In genomic region chr11:72856065-72856464, GRCh38 we compare ENCODE assay signal across 31 cellular contexts. TPM values are rescaled to one million over a fixed set of nuclear protein-coding genes. Genes with fewer than 3 reads are reported as not detected.
DNase-seq lines count a peak whose midpoint lies in the region; ATAC-seq, FAIRE-seq and TF ChIP-seq lines count a peak whose summit lies in the region.
"Had no signal": no experiment of that assay in that cellular context is flagged by ENCODE, and none has a peak within 500 bp of the region (broad histone marks: within the 10 kb centered on the region; RNA-seq: fewer than 3 reads in every experiment).

No MANE protein-coding gene starts in this region.

- H3K27ac ChIP-seq in liver (ENCODE audit: low read depth in 1 of 2, low read length in 2 of 2) (no peak overlapping the region), HepG2 (ENCODE audit: extremely low read length, insufficient read depth, low read length) (no peak overlapping the region), endodermal cell (ENCODE audit: low read depth, low read length) (no peak overlapping the region)
- H3K27ac ChIP-seq: gastrocnemius medialis, SK-N-MC had no signal

- no peak for TF ChIP-seq EP300 in HepG2 (IDR thresholded peaks at IDR 0.05; ENCODE audit: low read depth in 2 of 2, low read length in 2 of 2)
- no peak for TF ChIP-seq EP300 in HepG2 (CRISPR knock-in tag; IDR thresholded peaks at IDR 0.05; ENCODE audit: borderline replicate concordance)

- H4K20me1 ChIP-seq in HepG2 (ENCODE audit: insufficient read depth, low read length) = no peaks in the 10 kb centered on the region; the same call in 1 of the 2 replicates

- no peaks in the 10 kb centered on the region for H3K27me3 Mint-ChIP-seq in endodermal cell (ENCODE audit: insufficient read depth)
- H3K27me3 Mint-ChIP-seq: activated CD8-positive, alpha-beta memory T cell treated with anti-CD3 and anti-CD28 coated beads, Interleukin-2, amount 10 ng/mL, durations not matched to agents 7 days and 5 days; activated naive CD4-positive, alpha-beta T cell treated with anti-CD3 and anti-CD28 coated beads, Interleukin-2, amount 10 ng/mL, durations not matched to agents 7 days and 5 days; B cell; CD8-positive, alpha-beta memory T cell had no signal

- H3K4me3 ChIP-seq in liver (ENCODE audit: low read depth in 1 of 3, low read length in 3 of 3) (no peak overlapping the region), HepG2 (replicated peaks in 1 of 3; ENCODE audit: insufficient read depth in 1 of 3, low read depth in 2 of 3, low read length in 3 of 3) (no peak overlapping the region), fibroblast of pulmonary artery (replicated peaks; ENCODE audit: low read depth, low read length) (no peak overlapping the region), endodermal cell (ENCODE audit: low read length) (no peak overlapping the region)
- H3K4me3 ChIP-seq: esophagus squamous epithelium, gastrocnemius medialis, GM23338, MG63, SK-N-MC, smooth muscle cell, uterus had no signal

- TF ChIP-seq RAD21 in liver (IDR thresholded peaks at IDR 0.05) = peak in 1 of 2 donors; percentile 12
- TF ChIP-seq RAD21 in HepG2 (CRISPR knock-in tag; IDR thresholded peaks at IDR 0.05) = no peak

- ATAC-seq in HepG2 = no peak
- ATAC-seq in GM18517 (IDR thresholded peaks at IDR 0.05; ENCODE audit: unreplicated experiment) = no peak
- no peak for ATAC-seq in HG02981 (IDR thresholded peaks at IDR 0.05; ENCODE audit: unreplicated experiment)
- ATAC-seq: activated CD8-positive, alpha-beta memory T cell treated with anti-CD3 and anti-CD28 coated beads, Interleukin-2, amount 10 ng/mL, durations not matched to agents 7 days and 5 days; activated T-cell treated with anti-CD3 and anti-CD28 coated beads, Interleukin-2, amount 50 U/mL, for 72 hours; gastrocnemius medialis; GM23338; stimulated activated effector memory CD8-positive, alpha-beta T cell treated with anti-CD3 and anti-CD28 coated beads, Interleukin-12 subunit alpha, Interleukin-12 subunit beta, amount 100 ng/mL, for 72 hours had no signal

- POLR2A ChIA-PET in HepG2 (lab: Yijun Ruan, JAX) = no interaction called here

- intact Hi-C loops in HepG2 (cut with micrococcal nuclease; ENCODE audit: unreplicated experiment) = no loop called here

- TF ChIP-seq POLR2A in HepG2 (IDR thresholded peaks at IDR 0.05; ENCODE audit: insufficient read depth in 1 of 2, low read depth in 2 of 2, low read length in 2 of 2) = no peak

- no peaks in the 10 kb centered on the region for H3K9me3 Mint-ChIP-seq in endodermal cell
- H3K9me3 Mint-ChIP-seq: activated naive CD4-positive, alpha-beta T cell treated with anti-CD3 and anti-CD28 coated beads, Interleukin-2, amount 10 ng/mL, durations not matched to agents 7 days and 5 days; activated T-cell treated with anti-CD3 and anti-CD28 coated beads, Interleukin-2, amount 50 U/mL, for 72 hours; CD8-positive, alpha-beta memory T cell; GM23338; stimulated activated effector memory CD8-positive, alpha-beta T cell treated with anti-CD3 and anti-CD28 coated beads, Interleukin-12 subunit alpha, Interleukin-12 subunit beta, amount 100 ng/mL, for 72 hours; T-helper 2 cell treated with Interferon-gamma antibody and Interleukin-4, amounts not matched to agents 5 μg/mL and 100 μg/mL, for 36 hours had no signal

- no peaks in the 10 kb centered on the region for H3K79me2 ChIP-seq in HepG2 (ENCODE audit: insufficient read depth, low read length)

- in situ Hi-C loops in HepG2 (cut with HindIII; ENCODE audit: extremely low pct_ligation_motif_present, low pct_unique_long_range_greater_than_20kb) = no loop called here

- H3K36me3 Mint-ChIP-seq in endodermal cell (ENCODE audit: low read depth) = no peaks in the 10 kb centered on the region

- H3K36me3 ChIP-seq in liver (ENCODE audit: control insufficient read depth in 4 of 4, insufficient read depth in 3 of 4, low read depth in 1 of 4, low read length in 3 of 4) (peaks cover 0 to 5% (median 3%) of the 10 kb centered on the region in 4 donors), HepG2 (replicated peaks in 1 of 2; ENCODE audit: control insufficient read depth in 1 of 2, insufficient read depth in 2 of 2, low read length in 2 of 2) (peaks cover 9 to 30% of the 10 kb centered on the region in 2 experiments), endodermal cell (ENCODE audit: control insufficient read depth, insufficient read depth, low read length) (no peaks in the 10 kb centered on the region)
- H3K36me3 ChIP-seq: esophagus squamous epithelium, gastrocnemius medialis, uterus had no signal

- no peak for DNase-seq in HepG2 (ENCODE audit: low spot score)
- peak; percentile 52 for DNase-seq in fibroblast of pulmonary artery (ENCODE audit: low read depth)
- DNase-seq in lung microvascular endothelial cell (ENCODE audit: low read depth in 2 of 2) = peak; percentile 62 to 72
- DNase-seq in SW 1271 (lab: John Stamatoyannopoulos, UW) = no peak
- DNase-seq in endodermal cell = no peak
- DNase-seq: activated CD4-positive, alpha-beta T cell treated with anti-CD3 and anti-CD28 coated beads, Interleukin-2, amount 50 U/mL, for 1 hour; activated CD8-positive, alpha-beta memory T cell treated with anti-CD3 and anti-CD28 coated beads, Interleukin-2, amount 10 ng/mL, durations not matched to agents 7 days and 5 days; activated naive CD4-positive, alpha-beta T cell treated with anti-CD3 and anti-CD28 coated beads, Interleukin-2, amount 10 ng/mL, durations not matched to agents 7 days and 5 days; activated T-cell treated with anti-CD3 and anti-CD28 coated beads, Interleukin-2, amount 50 U/mL, for 72 hours; CD8-positive, alpha-beta memory T cell; cerebellar nuclear complex; DMS153; effector memory CD4-positive, alpha-beta T cell; esophagus squamous epithelium; gastrocnemius medialis; MG63; NCI-H510A treated with DMSO at 0.1 percent for 48 hours; RPMI8226; substantia nigra; uterus had no signal

- no TSS peak for BruUV-seq in HepG2 (replicated peaks; lab: Mats Ljungman, UMichigan)

- H3K4me2 ChIP-seq in HepG2 (ENCODE audit: low read depth, low read length) = no peak overlapping the region
- H3K4me2 ChIP-seq: GM23338, smooth muscle cell had no signal

- no peak overlapping the region for H3K27ac Mint-ChIP-seq in endodermal cell
- H3K27ac Mint-ChIP-seq: activated CD8-positive, alpha-beta memory T cell treated with anti-CD3 and anti-CD28 coated beads, Interleukin-2, amount 10 ng/mL, durations not matched to agents 7 days and 5 days; activated naive CD4-positive, alpha-beta T cell treated with anti-CD3 and anti-CD28 coated beads, Interleukin-2, amount 10 ng/mL, durations not matched to agents 7 days and 5 days; activated T-cell treated with anti-CD3 and anti-CD28 coated beads, Interleukin-2, amount 50 U/mL, for 72 hours; CD8-positive, alpha-beta memory T cell; GM23338; stimulated activated effector memory CD8-positive, alpha-beta T cell treated with anti-CD3 and anti-CD28 coated beads, Interleukin-12 subunit alpha, Interleukin-12 subunit beta, amount 100 ng/mL, for 72 hours; T-helper 2 cell treated with Interferon-gamma antibody and Interleukin-4, amounts not matched to agents 5 μg/mL and 100 μg/mL, for 36 hours had no signal

- H3K9ac ChIP-seq in liver (ENCODE audit: low read depth in 1 of 2, low read length in 2 of 2) (no peak overlapping the region), HepG2 (ENCODE audit: insufficient read depth, low read depth, low read length) (no peak overlapping the region), endodermal cell (ENCODE audit: extremely low read depth, low read length, poor library complexity, severe bottlenecking) (no peak overlapping the region)

- no peak overlapping the region for H3K4me3 Mint-ChIP-seq in endodermal cell
- H3K4me3 Mint-ChIP-seq: activated CD8-positive, alpha-beta memory T cell treated with anti-CD3 and anti-CD28 coated beads, Interleukin-2, amount 10 ng/mL, durations not matched to agents 7 days and 5 days; activated naive CD4-positive, alpha-beta T cell treated with anti-CD3 and anti-CD28 coated beads, Interleukin-2, amount 10 ng/mL, durations not matched to agents 7 days and 5 days; activated T-cell treated with anti-CD3 and anti-CD28 coated beads, Interleukin-2, amount 50 U/mL, for 72 hours; B cell; CD8-positive, alpha-beta memory T cell; GM23338; stimulated activated effector memory CD8-positive, alpha-beta T cell treated with anti-CD3 and anti-CD28 coated beads, Interleukin-12 subunit alpha, Interleukin-12 subunit beta, amount 100 ng/mL, for 72 hours; T-helper 2 cell treated with Interferon-gamma antibody and Interleukin-4, amounts not matched to agents 5 μg/mL and 100 μg/mL, for 36 hours had no signal

- no peaks in the 10 kb centered on the region for H3K9me3 ChIP-seq in liver (ENCODE audit: control insufficient read depth in 4 of 4, low read length in 3 of 4)
- no peaks in the 10 kb centered on the region for H3K9me3 ChIP-seq in HepG2 (ENCODE audit: low read length)
- H3K9me3 ChIP-seq in endodermal cell (ENCODE audit: control insufficient read depth, low read length) = no peaks in the 10 kb centered on the region
- H3K9me3 ChIP-seq: esophagus squamous epithelium, gastrocnemius medialis, MG63, uterus had no signal

- H3K4me1 ChIP-seq in liver (ENCODE audit: control insufficient read depth in 4 of 4, insufficient read depth in 4 of 4, low read length in 3 of 4) (no peaks in the 10 kb centered on the region), HepG2 (ENCODE audit: insufficient read depth, low read length) (no peaks in the 10 kb centered on the region), endodermal cell (ENCODE audit: control insufficient read depth, insufficient read depth, low read length) (no peaks in the 10 kb centered on the region)
- H3K4me1 ChIP-seq: gastrocnemius medialis, uterus had no signal

- no peak overlapping the region for H2AFZ ChIP-seq in HepG2 (ENCODE audit: low read length)
- H2AFZ ChIP-seq: GM23338 had no signal

- H3K4me1 Mint-ChIP-seq in endodermal cell = no peaks in the 10 kb centered on the region
- H3K4me1 Mint-ChIP-seq: GM23338; stimulated activated effector memory CD8-positive, alpha-beta T cell treated with anti-CD3 and anti-CD28 coated beads, Interleukin-12 subunit alpha, Interleukin-12 subunit beta, amount 100 ng/mL, for 72 hours had no signal

- TF ChIP-seq CTCF in liver (IDR thresholded peaks at IDR 0.05; ENCODE audit: low read depth, low read length, missing input control) = no peak
- no peak for TF ChIP-seq CTCF in HepG2 (CRISPR knock-in tag; IDR thresholded peaks at IDR 0.05)
- TF ChIP-seq CTCF in fibroblast of pulmonary artery (IDR thresholded peaks at IDR 0.05; ENCODE audit: low read length, missing control alignments) = no peak
- no peak for TF ChIP-seq CTCF in endodermal cell (conservative IDR thresholded peaks at IDR 0.05)

- FAIRE-seq in HepG2 (lab: Jason Lieb, UNC) = no peak
- FAIRE-seq: astrocyte, islet of Langerhans had no signal

- WGBS in liver = 75% methylated on average over 3 of the region's 3 CpGs
- 96% methylated on average over 3 of the region's 3 CpGs for WGBS in HepG2 (ENCODE audit: low lambda C conversion rate)
- WGBS in endodermal cell (ENCODE audit: insufficient coverage in 1 of 2, insufficient read length in 1 of 2), 2 experiments = 94 to 96% methylated on average over 3 of the region's 3 CpGs

- H3K27me3 ChIP-seq in liver (ENCODE audit: control insufficient read depth in 4 of 4, insufficient read depth in 4 of 4, low read length in 3 of 4) (no peaks in the 10 kb centered on the region), HepG2 (ENCODE audit: control insufficient read depth in 1 of 2, insufficient read depth in 2 of 2, low read length in 2 of 2) (no peaks in the 10 kb centered on the region), endodermal cell (ENCODE audit: control insufficient read depth, insufficient read depth, low read length, poor library complexity, severe bottlenecking) (no peaks in the 10 kb centered on the region)
- H3K27me3 ChIP-seq: esophagus squamous epithelium, gastrocnemius medialis, MG63, uterus had no signal

- CTCF ChIA-PET in HepG2 (lab: Yijun Ruan, JAX; ENCODE audit: low intra/inter-chr PET ratio, low total read pairs) = no interaction called here

RNA-seq across cellular contexts. Expression of gene ATG16L2, which starts 41.9 kb away (rescaled TPM):
- total RNA-seq in liver = 10 to 100 TPM in 1 of 2 donors, 1 to 10 TPM in 1; 5.7 to 17.8 TPM
- 1 to 10 TPM; 4.7 to 9.0 TPM for polyA plus RNA-seq in liver
- 0.79 and 6.2 TPM in 2 replicates for total RNA-seq in HepG2 (2016; rRNA removed; fragmentation: Illumina TruSeq; extraction: Trizol)
- 0.71 and 1.1 TPM in 2 replicates for total RNA-seq in HepG2 (2016; cell fraction: cytosol; rRNA removed; fragmentation: Illumina TruSeq; extraction: Trizol; ENCODE audit: low read depth)
- 0.88 and 6.5 TPM in 2 replicates for total RNA-seq in HepG2 (2016; cell fraction: insoluble cytoplasmic fraction; rRNA removed; fragmentation: Illumina TruSeq; extraction: Trizol)
- total RNA-seq in HepG2 (2016; cell fraction: membrane; rRNA removed; fragmentation: Illumina TruSeq; extraction: Trizol) = 0.93 and 2.4 TPM in 2 replicates
- total RNA-seq in HepG2 (2016; cell fraction: nucleus; rRNA removed; fragmentation: Illumina TruSeq; extraction: Trizol) = 11.6 and 12.0 TPM in 2 replicates
- 14.8 and 19.3 TPM in 2 replicates for polyA plus RNA-seq in HepG2 (2011; rRNA removed)
- 2.1 and 3.0 TPM in 2 replicates for polyA plus RNA-seq in HepG2 (2011; cell fraction: cytosol; rRNA removed)
- polyA plus RNA-seq in HepG2 (2011; cell fraction: nucleus; rRNA removed) = 251 and 263 TPM in 2 replicates
- 8.2 and 9.1 TPM in 2 replicates for polyA plus RNA-seq in HepG2 (2012)
- 0.28 and 0.58 TPM in 2 replicates for polyA plus RNA-seq in HepG2 (2016; cell fraction: cytosol; fragmentation: Illumina TruSeq; extraction: Trizol; ENCODE audit: low read depth)
- polyA plus RNA-seq in HepG2 (2016; cell fraction: insoluble cytoplasmic fraction; fragmentation: Illumina TruSeq; extraction: Trizol; ENCODE audit: low read depth) = 0.75 and 1.2 TPM in 2 replicates
- polyA plus RNA-seq in HepG2 (2016; cell fraction: membrane; fragmentation: Illumina TruSeq; extraction: Trizol; ENCODE audit: low read depth) = 0.56 and 0.72 TPM in 2 replicates
- 31.9 and 32.0 TPM in 2 replicates for polyA plus RNA-seq in HepG2 (2016; cell fraction: nucleus; fragmentation: Illumina TruSeq; extraction: Trizol; ENCODE audit: insufficient read depth, low read depth)
- polyA minus RNA-seq in HepG2 (2011; rRNA and poly(A)+ RNA removed; ENCODE audit: low replicate concordance) = 9.4 and 19.0 TPM in 2 replicates
- polyA minus RNA-seq in HepG2 (2011; cell fraction: cytosol; rRNA and poly(A)+ RNA removed) = 0.69 and 0.97 TPM in 2 replicates
- polyA minus RNA-seq in HepG2 (2011; cell fraction: nucleus; rRNA and poly(A)+ RNA removed) = 25.1 and 27.8 TPM in 2 replicates
- 3.5 and 5.2 TPM in 2 replicates for total RNA-seq in lung microvascular endothelial cell
- 10 to 100 TPM; 32.2 to 34.2 TPM for total RNA-seq in endodermal cell
- polyA plus RNA-seq in endodermal cell (2013, experiment 1 of 2) = 21.4 TPM
- polyA plus RNA-seq in endodermal cell (2013, experiment 2 of 2) = 15.2 TPM

Comparison
In these comparisons a context has a peak if more than half of its experiments do, and no peak if none do; other contexts are left out.
1. DNase-seq: peak in fibroblast of pulmonary artery (single experiment) and lung microvascular endothelial cell (2 of 2); none in HepG2 (single experiment), SW 1271 (0 of 2) and endodermal cell (single experiment).